ENCODE assay signal across 19 cellular contexts in the genomic region with DNA sequence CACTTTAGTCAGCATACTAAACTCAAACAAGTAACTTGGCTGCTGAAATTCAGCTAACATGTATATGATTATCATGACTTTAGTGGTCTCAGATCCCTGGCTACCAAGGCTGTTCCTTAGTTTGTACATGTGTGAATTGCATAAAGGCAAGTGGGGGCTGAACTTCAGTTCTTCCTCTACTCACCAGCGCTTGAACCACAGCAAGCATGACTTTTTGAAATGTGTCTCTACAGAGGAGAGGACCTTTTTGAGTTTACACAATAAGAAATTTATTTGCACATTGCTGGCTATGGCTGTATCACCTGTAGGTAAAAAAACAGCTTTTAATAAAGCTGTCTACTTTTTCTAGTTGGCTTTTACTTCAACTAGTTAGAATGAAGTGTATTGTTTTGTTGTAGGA. TPM values are rescaled to one million over a fixed set of nuclear protein-coding genes. Genes with fewer than 3 reads are reported as not detected.
DNase-seq lines count a peak whose midpoint lies in the region; ATAC-seq and TF ChIP-seq lines count a peak whose summit lies in the region.
"Had no signal": no experiment of that assay in that cellular context is flagged by ENCODE, and none has a peak within 500 bp of the region (broad histone marks: within the 10 kb centered on the region; RNA-seq: fewer than 3 reads in every experiment).

No MANE protein-coding gene starts in this region.

- TF ChIP-seq CTCF in natural killer cell (IDR thresholded peaks at IDR 0.05) (no peak), mesothelial cell of epicardium (IDR thresholded peaks at IDR 0.05; ENCODE audit: unreplicated experiment) (no peak)

- no peak overlapping the region for H3K27ac ChIP-seq in CD8-positive, alpha-beta memory T cell (ENCODE audit: low read depth, low read length)
- H3K27ac ChIP-seq: BLaER1 treated with 17β-estradiol and CSF1 and Interleukin-3, amounts not matched to agents 10 nM and 100 nM; SJCRH30 had no signal

- intact Hi-C loops in natural killer cell (cut with micrococcal nuclease) = no loop called here

- no peak for ATAC-seq in activated T-cell treated with anti-CD3 and anti-CD28 coated beads, Interleukin-2, amount 50 U/mL, for 72 hours (replicated peaks in 1 of 2)
- ATAC-seq in activated T-helper 17 cell treated with anti-CD3 and anti-CD28 coated beads, Interleukin-2, amount 50 U/mL, for 72 hours (replicated peaks) = no peak
- ATAC-seq in natural killer cell = no peak
- ATAC-seq: PC-3 had no signal

- DNase-seq in activated T-cell treated with anti-CD3 and anti-CD28 coated beads, Interleukin-2, amount 50 U/mL, for 72 hours = no peak
- no peak for DNase-seq in activated T-cell treated with anti-CD3 and anti-CD28 coated beads, Interleukin-2, amount 50 U/mL, for 24 hours
- DNase-seq in CD8-positive, alpha-beta memory T cell = no peak
- DNase-seq in natural killer cell = no peak
- DNase-seq in NCI-H82 treated with DMSO at 0.1 percent for 48 hours (lab: John Stamatoyannopoulos, UW; ENCODE audit: unreplicated experiment) = no peak
- DNase-seq in cortex of kidney (lab: John Stamatoyannopoulos, UW) = no peak
- no peak for DNase-seq in mesothelial cell of epicardium (ENCODE audit: low spot score in 2 of 2, unreplicated experiment in 2 of 2)
- DNase-seq: Caco-2, DMS153, H7, Karpas-422, MG63, NCI-H1105, NCI-H1694 treated with DMSO at 0.1 percent for 48 hours, NCI-H69, PC-3, SJCRH30 had no signal

- H3K4me1 ChIP-seq in CD8-positive, alpha-beta memory T cell (ENCODE audit: insufficient read depth, low read length) = peaks cover 61% of the 10 kb centered on the region
- H3K4me1 ChIP-seq: Caco-2 had no signal

- peaks cover 0 to 5% of the 10 kb centered on the region in 2 donors for H3K36me3 Mint-ChIP-seq in activated T-cell treated with anti-CD3 and anti-CD28 coated beads, Interleukin-2, amount 50 U/mL, for 72 hours (ENCODE audit: insufficient read depth in 2 of 2)
- peaks cover 63% of the 10 kb centered on the region for H3K36me3 Mint-ChIP-seq in activated T-cell treated with anti-CD3 and anti-CD28 coated beads, Interleukin-2, amount 50 U/mL, for 24 hours (ENCODE audit: low read depth)
- H3K36me3 Mint-ChIP-seq in CD8-positive, alpha-beta memory T cell = peaks cover 0 to 11% (median 6%) of the 10 kb centered on the region in 3 donors
- peaks cover 69% of the 10 kb centered on the region for H3K36me3 Mint-ChIP-seq in activated T-helper 17 cell treated with anti-CD3 and anti-CD28 coated beads, Interleukin-2, amount 50 U/mL, for 72 hours (ENCODE audit: low read depth)
- H3K36me3 Mint-ChIP-seq in natural killer cell = no peaks in the 10 kb centered on the region
- H3K36me3 Mint-ChIP-seq in mesothelial cell of epicardium = peaks cover 9% of the 10 kb centered on the region

- POLR2A ChIA-PET in CD8-positive, alpha-beta memory T cell (lab: Charles Lee) = no interaction called here

- no peaks in the 10 kb centered on the region for H3K9me3 ChIP-seq in CD8-positive, alpha-beta memory T cell (ENCODE audit: low read length)
- H3K9me3 ChIP-seq: BLaER1 treated with 17β-estradiol and CSF1 and Interleukin-3, amounts not matched to agents 10 nM and 100 nM; Caco-2; MG63; SJCRH30 had no signal

- peak overlapping the region in 1 of 2 donors; percentile 72 for H3K4me3 Mint-ChIP-seq in activated T-cell treated with anti-CD3 and anti-CD28 coated beads, Interleukin-2, amount 50 U/mL, for 72 hours
- H3K4me3 Mint-ChIP-seq in activated T-cell treated with anti-CD3 and anti-CD28 coated beads, Interleukin-2, amount 50 U/mL, for 24 hours = no peak overlapping the region
- H3K4me3 Mint-ChIP-seq in CD8-positive, alpha-beta memory T cell = peak overlapping the region; percentile 3 to 85 (median 67)
- H3K4me3 Mint-ChIP-seq in activated T-helper 17 cell treated with anti-CD3 and anti-CD28 coated beads, Interleukin-2, amount 50 U/mL, for 72 hours = peak overlapping the region; percentile 65
- H3K4me3 Mint-ChIP-seq in natural killer cell (peak overlapping the region; percentile 32), mesothelial cell of epicardium (no peak overlapping the region)

- no peaks in the 10 kb centered on the region for H3K36me3 ChIP-seq in CD8-positive, alpha-beta memory T cell (ENCODE audit: insufficient read depth, low read length)
- H3K36me3 ChIP-seq: BLaER1 treated with 17β-estradiol and CSF1 and Interleukin-3, amounts not matched to agents 10 nM and 100 nM; MG63 had no signal

- peak overlapping the region; percentile 36 for H3K27ac Mint-ChIP-seq in activated T-cell treated with anti-CD3 and anti-CD28 coated beads, Interleukin-2, amount 50 U/mL, for 72 hours
- no peak overlapping the region for H3K27ac Mint-ChIP-seq in activated T-cell treated with anti-CD3 and anti-CD28 coated beads, Interleukin-2, amount 50 U/mL, for 24 hours
- peak overlapping the region in 7 of 8 donors; percentile 37 to 81 (median 74) for H3K27ac Mint-ChIP-seq in CD8-positive, alpha-beta memory T cell
- H3K27ac Mint-ChIP-seq in activated T-helper 17 cell treated with anti-CD3 and anti-CD28 coated beads, Interleukin-2, amount 50 U/mL, for 72 hours = peak overlapping the region; percentile 47
- H3K27ac Mint-ChIP-seq in natural killer cell (peak overlapping the region; percentile 30 to 71), mesothelial cell of epicardium (no peak overlapping the region)

- no peaks in the 10 kb centered on the region for H3K27me3 Mint-ChIP-seq in activated T-cell treated with anti-CD3 and anti-CD28 coated beads, Interleukin-2, amount 50 U/mL, for 72 hours (ENCODE audit: low read depth)
- no peaks in the 10 kb centered on the region for H3K27me3 Mint-ChIP-seq in activated T-cell treated with anti-CD3 and anti-CD28 coated beads, Interleukin-2, amount 50 U/mL, for 24 hours
- no peaks in the 10 kb centered on the region for H3K27me3 Mint-ChIP-seq in CD8-positive, alpha-beta memory T cell
- no peaks in the 10 kb centered on the region for H3K27me3 Mint-ChIP-seq in activated T-helper 17 cell treated with anti-CD3 and anti-CD28 coated beads, Interleukin-2, amount 50 U/mL, for 72 hours
- no peaks in the 10 kb centered on the region for H3K27me3 Mint-ChIP-seq in natural killer cell (ENCODE audit: low read depth in 2 of 2)
- H3K27me3 Mint-ChIP-seq in mesothelial cell of epicardium (ENCODE audit: low read depth) = no peaks in the 10 kb centered on the region

- no peak overlapping the region for H3K4me3 ChIP-seq in CD8-positive, alpha-beta memory T cell (ENCODE audit: low read length)
- H3K4me3 ChIP-seq: BLaER1 treated with 17β-estradiol and CSF1 and Interleukin-3, amounts not matched to agents 10 nM and 100 nM; MG63; SJCRH30 had no signal

- no peaks in the 10 kb centered on the region for H3K27me3 ChIP-seq in CD8-positive, alpha-beta memory T cell (ENCODE audit: insufficient read depth, low read length, poor library complexity, severe bottlenecking)
- H3K27me3 ChIP-seq: BLaER1 treated with 17β-estradiol and CSF1 and Interleukin-3, amounts not matched to agents 10 nM and 100 nM; MG63; SJCRH30 had no signal

- H3K9me3 Mint-ChIP-seq in activated T-cell treated with anti-CD3 and anti-CD28 coated beads, Interleukin-2, amount 50 U/mL, for 72 hours = no peaks in the 10 kb centered on the region
- H3K9me3 Mint-ChIP-seq in activated T-cell treated with anti-CD3 and anti-CD28 coated beads, Interleukin-2, amount 50 U/mL, for 24 hours = no peaks in the 10 kb centered on the region
- no peaks in the 10 kb centered on the region for H3K9me3 Mint-ChIP-seq in CD8-positive, alpha-beta memory T cell
- no peaks in the 10 kb centered on the region for H3K9me3 Mint-ChIP-seq in activated T-helper 17 cell treated with anti-CD3 and anti-CD28 coated beads, Interleukin-2, amount 50 U/mL, for 72 hours
- H3K9me3 Mint-ChIP-seq in natural killer cell (no peaks in the 10 kb centered on the region), mesothelial cell of epicardium (peaks cover 9% of the 10 kb centered on the region)

- H3K4me1 Mint-ChIP-seq in activated T-cell treated with anti-CD3 and anti-CD28 coated beads, Interleukin-2, amount 50 U/mL, for 72 hours (ENCODE audit: low read depth) = peaks cover 57% of the 10 kb centered on the region
- peaks cover 76% of the 10 kb centered on the region for H3K4me1 Mint-ChIP-seq in activated T-cell treated with anti-CD3 and anti-CD28 coated beads, Interleukin-2, amount 50 U/mL, for 24 hours (ENCODE audit: low read depth)
- peaks cover 85 to 100% (median 98%) of the 10 kb centered on the region in 3 donors for H3K4me1 Mint-ChIP-seq in CD8-positive, alpha-beta memory T cell
- peaks cover 55% of the 10 kb centered on the region for H3K4me1 Mint-ChIP-seq in activated T-helper 17 cell treated with anti-CD3 and anti-CD28 coated beads, Interleukin-2, amount 50 U/mL, for 72 hours
- H3K4me1 Mint-ChIP-seq in natural killer cell = peaks cover 46 to 50% of the 10 kb centered on the region in 2 donors
- H3K4me1 Mint-ChIP-seq in mesothelial cell of epicardium = peaks cover 8% of the 10 kb centered on the region

- CTCF ChIA-PET in CD8-positive, alpha-beta memory T cell (lab: Charles Lee) = interaction anchor here (1.1 to 1.2 kb wide), 2 partner anchors 24 to 247 kb away, joined by 3 to 4 read pairs; no protein-coding TSS in a partner anchor

RNA-seq across cellular contexts. Expression of gene MDFIC, which starts 48.8 kb away (rescaled TPM):
- 10 to 100 TPM; 55.2 to 65.2 TPM for total RNA-seq in activated T-cell treated with anti-CD3 and anti-CD28 coated beads, Interleukin-2, amount 50 U/mL, for 72 hours
- 100 to 1,000 TPM; 131 to 135 TPM for total RNA-seq in CD8-positive, alpha-beta memory T cell
- polyA plus RNA-seq in CD8-positive, alpha-beta memory T cell = 125 TPM
- total RNA-seq in activated T-helper 17 cell treated with anti-CD3 and anti-CD28 coated beads, Interleukin-2, amount 50 U/mL, for 72 hours = 10 to 100 TPM; 64.1 to 97.3 TPM
- 10 to 100 TPM; 19.1 to 24.0 (median 21.8) TPM for total RNA-seq in natural killer cell
- total RNA-seq in mesothelial cell of epicardium = 25.2 to 25.7 TPM (median 25.6 TPM) in 3 replicates

Comparison
In these comparisons a context has a peak if more than half of its experiments do, and no peak if none do; other contexts are left out.
1. H3K27ac Mint-ChIP-seq: peak in activated T-cell treated with anti-CD3 and anti-CD28 coated beads, Interleukin-2, amount 50 U/mL, for 72 hours (single experiment), CD8-positive, alpha-beta memory T cell (7 of 8), activated T-helper 17 cell treated with anti-CD3 and anti-CD28 coated beads, Interleukin-2, amount 50 U/mL, for 72 hours (single experiment) and natural killer cell (2 of 2); none in activated T-cell treated with anti-CD3 and anti-CD28 coated beads, Interleukin-2, amount 50 U/mL, for 24 hours (single experiment) and mesothelial cell of epicardium (single experiment).
2. H3K4me3 Mint-ChIP-seq: peak in CD8-positive, alpha-beta memory T cell (7 of 7), activated T-helper 17 cell treated with anti-CD3 and anti-CD28 coated beads, Interleukin-2, amount 50 U/mL, for 72 hours (single experiment) and natural killer cell (single experiment); none in activated T-cell treated with anti-CD3 and anti-CD28 coated beads, Interleukin-2, amount 50 U/mL, for 24 hours (single experiment) and mesothelial cell of epicardium (single experiment).